ENCODE assay signal across 14 cellular contexts in the genomic region with DNA sequence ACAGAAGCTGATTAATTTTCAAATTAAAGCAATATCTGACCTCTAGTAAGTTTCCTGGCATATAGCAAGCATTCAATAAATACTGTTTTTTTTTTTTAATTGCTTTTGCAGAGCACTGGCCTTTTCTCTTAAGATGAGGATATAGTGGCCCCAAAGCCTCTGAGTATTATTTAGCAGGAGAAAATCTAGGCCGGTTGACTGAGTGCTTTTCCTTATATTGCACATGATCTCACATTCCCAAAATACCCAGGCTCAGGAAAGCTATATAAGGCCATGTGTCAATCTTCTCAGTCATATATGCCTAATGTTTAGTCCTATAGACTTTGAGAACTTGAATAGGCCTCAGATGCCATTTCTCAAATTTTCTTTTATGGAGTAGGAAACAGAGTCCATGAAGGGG.
DNase-seq lines count a peak whose midpoint lies in the region; ATAC-seq and TF ChIP-seq lines count a peak whose summit lies in the region.
"Had no signal": no experiment of that assay in that cellular context is flagged by ENCODE, and none has a peak within 500 bp of the region (broad histone marks: within the 10 kb centered on the region; RNA-seq: fewer than 3 reads in every experiment).

No MANE protein-coding gene starts in this region.

- no peaks in the 10 kb centered on the region for H3K36me3 ChIP-seq in breast epithelium
- no peaks in the 10 kb centered on the region for H3K36me3 ChIP-seq in mammary epithelial cell (ENCODE audit: insufficient read depth, low read length)
- no peaks in the 10 kb centered on the region for H3K36me3 ChIP-seq in muscle layer of duodenum (ENCODE audit: control insufficient read depth in 1 of 2, insufficient read depth in 2 of 2, low read length in 2 of 2)
- H3K36me3 ChIP-seq in subcutaneous abdominal adipose tissue (ENCODE audit: control insufficient read depth in 5 of 5, insufficient read depth in 5 of 5, low read length in 5 of 5): no peaks in the 10 kb centered on the region

- H3K4me2 ChIP-seq in mammary epithelial cell (ENCODE audit: insufficient read depth, low read depth, low read length): no peak overlapping the region

- TF ChIP-seq POLR2A in breast epithelium (IDR thresholded peaks at IDR 0.05): no peak

- H2AFZ ChIP-seq in mammary epithelial cell (ENCODE audit: low read depth, low read length): no peak overlapping the region

- dilution Hi-C loops in mammary epithelial cell (cut with HindIII; ENCODE audit: low sequenced_read_pairs): no loop called here

- CTCF ChIA-PET in mammary epithelial cell (lab: Charles Lee; ENCODE audit: low non-redundant PET): no interaction called here

- intact Hi-C loops in breast epithelium (cut with DNase I; ENCODE audit: low total_unique reads) (no loop called here), mammary epithelial cell (cut with micrococcal nuclease) (no loop called here), dorsolateral prefrontal cortex (cut with DNase I) (no loop called here)

- BruUV-seq in mammary epithelial cell (replicated peaks; lab: Mats Ljungman, UMichigan): no TSS peak

- no peaks in the 10 kb centered on the region for H3K9me3 ChIP-seq in breast epithelium
- H3K9me3 ChIP-seq in mammary epithelial cell (replicated peaks; ENCODE audit: insufficient read depth, low read length): no peaks in the 10 kb centered on the region
- no peaks in the 10 kb centered on the region for H3K9me3 ChIP-seq in muscle layer of duodenum (ENCODE audit: control insufficient read depth in 1 of 2, low read length in 2 of 2)
- H3K9me3 ChIP-seq in subcutaneous abdominal adipose tissue (ENCODE audit: control insufficient read depth in 5 of 5, low read length in 5 of 5): no peaks in the 10 kb centered on the region

- DNase-seq in breast epithelium (ENCODE audit: low spot score in 2 of 2) (no peak), mammary epithelial cell (no peak), dorsolateral prefrontal cortex (no peak), HuH-7 (ENCODE audit: low spot score) (no peak), pons (ENCODE audit: low spot score) (no peak)
- DNase-seq: EL, GOT3, IMR-90, NCI-H1436, NCI-H226, PC-3 had no signal

- H3K27ac ChIP-seq in breast epithelium: peak overlapping the region; percentile 45 to 71
- H3K27ac ChIP-seq in mammary epithelial cell (ENCODE audit: insufficient read depth, low read depth, low read length): no peak overlapping the region
- H3K27ac ChIP-seq in dorsolateral prefrontal cortex: peak overlapping the region in 37 of 59 donors; percentile 3 to 74 (median 40)
- peak overlapping the region; percentile 22 for H3K27ac ChIP-seq in muscle layer of duodenum (ENCODE audit: low read length)
- peak overlapping the region; percentile 70 for H3K27ac ChIP-seq in subcutaneous abdominal adipose tissue (ENCODE audit: low read depth, low read length)

- H3K4me1 ChIP-seq in breast epithelium: peaks cover 2 to 18% of the 10 kb centered on the region in 2 donors
- H3K4me1 ChIP-seq in mammary epithelial cell (ENCODE audit: insufficient read depth, low read length): peaks cover 30% of the 10 kb centered on the region
- peaks cover 0 to 24% of the 10 kb centered on the region in 2 donors for H3K4me1 ChIP-seq in muscle layer of duodenum (ENCODE audit: control insufficient read depth in 1 of 2, insufficient read depth in 2 of 2, low read length in 2 of 2)
- H3K4me1 ChIP-seq in subcutaneous abdominal adipose tissue (ENCODE audit: control insufficient read depth in 5 of 5, insufficient read depth in 5 of 5, low read length in 5 of 5): peaks cover 17 to 64% (median 46%) of the 10 kb centered on the region in 5 donors

- 93% methylated on average over 1 of the region's 1 CpG for WGBS in mammary epithelial cell (ENCODE audit: low coverage, missing lambda C conversion rate)

- no peak for ATAC-seq in GM19463 (IDR thresholded peaks at IDR 0.05; ENCODE audit: unreplicated experiment)
- ATAC-seq: PC-3 had no signal

- H3K79me2 ChIP-seq in mammary epithelial cell (ENCODE audit: insufficient read depth, low read length): no peaks in the 10 kb centered on the region

- H3K9ac ChIP-seq in mammary epithelial cell (ENCODE audit: insufficient read depth, low read length): no peak overlapping the region
- no peak overlapping the region for H3K9ac ChIP-seq in subcutaneous abdominal adipose tissue (ENCODE audit: low read length in 5 of 5)

- in situ Hi-C loops in mammary epithelial cell (cut with MboI; ENCODE audit: low sequenced_read_pairs in 2 of 2): no loop called here

- H3K4me3 ChIP-seq in breast epithelium (no peak overlapping the region), mammary epithelial cell (replicated peaks in 1 of 3; ENCODE audit: insufficient read depth in 1 of 3, low read depth in 2 of 3, low read length in 3 of 3) (no peak overlapping the region), dorsolateral prefrontal cortex (no peak overlapping the region), muscle layer of duodenum (ENCODE audit: low read depth in 1 of 2, low read length in 2 of 2) (no peak overlapping the region), subcutaneous abdominal adipose tissue (ENCODE audit: low read depth in 1 of 5, low read length in 5 of 5) (no peak overlapping the region)

- H3K27me3 ChIP-seq in breast epithelium: no peaks in the 10 kb centered on the region
- no peaks in the 10 kb centered on the region for H3K27me3 ChIP-seq in mammary epithelial cell (ENCODE audit: insufficient read depth, low read length)
- H3K27me3 ChIP-seq in dorsolateral prefrontal cortex: no peaks in the 10 kb centered on the region
- H3K27me3 ChIP-seq in muscle layer of duodenum (ENCODE audit: low read depth, low read length): no peaks in the 10 kb centered on the region
- no peaks in the 10 kb centered on the region for H3K27me3 ChIP-seq in subcutaneous abdominal adipose tissue (ENCODE audit: control insufficient read depth in 5 of 5, insufficient read depth in 4 of 5, low read length in 5 of 5)

- H4K20me1 ChIP-seq in mammary epithelial cell (ENCODE audit: insufficient read depth, low read length): no peaks in the 10 kb centered on the region

- no peak for TF ChIP-seq CTCF in breast epithelium (IDR thresholded peaks at IDR 0.05)
- no peak for TF ChIP-seq CTCF in mammary epithelial cell (conservative IDR thresholded peaks at IDR 0.05 in 1 of 2, IDR thresholded peaks at IDR 0.05 in 1 of 2; ENCODE audit: extremely low read depth in 1 of 2, insufficient read depth in 1 of 2, low read depth in 1 of 2, low read length in 2 of 2)
- no peak for TF ChIP-seq CTCF in dorsolateral prefrontal cortex (IDR thresholded peaks at IDR 0.05 in 54 of 56, conservative IDR thresholded peaks at IDR 0.05 in 2 of 56; ENCODE audit: low read depth in 1 of 56, partially characterized antibody in 56 of 56)
